8 cellular contexts compared by ENCODE assay signal in genomic region chr18:59971144-59971543, GRCh38.
DNase-seq lines count a peak whose midpoint lies in the region; ATAC-seq, FAIRE-seq and TF ChIP-seq lines count a peak whose summit lies in the region.
"Not testable (repeated sequence)": the region's sequence is repeated elsewhere in the genome, so short reads cannot be mapped to it uniquely, and the experiment has no call there.

No MANE protein-coding gene starts in this region.

- H3K27ac Mint-ChIP-seq in memory B cell: peak overlapping the region; percentile 65

- TF ChIP-seq POLR2A in GM12891 (IDR thresholded peaks at IDR 0.05; ENCODE audit: low read depth, low read length): not testable (repeated sequence)

- not testable (repeated sequence) for H3K36me3 Mint-ChIP-seq in memory B cell

- H3K4me1 Mint-ChIP-seq in memory B cell: not testable (repeated sequence)

- peak; percentile 87 for ATAC-seq in GM18909 (IDR thresholded peaks at IDR 0.05; ENCODE audit: poor library complexity, unreplicated experiment)
- ATAC-seq in GM21367 (IDR thresholded peaks at IDR 0.05; ENCODE audit: unreplicated experiment): peak; percentile 73
- peak; percentile 78 for ATAC-seq in HG02623 (IDR thresholded peaks at IDR 0.05; ENCODE audit: unreplicated experiment)
- peak; percentile 53 for ATAC-seq in HG03064 (IDR thresholded peaks at IDR 0.05; ENCODE audit: low read depth, unreplicated experiment)
- peak; percentile 72 for ATAC-seq in HG03442 (IDR thresholded peaks at IDR 0.05; ENCODE audit: unreplicated experiment)
- not testable (repeated sequence) for ATAC-seq in memory B cell (ENCODE audit: low read depth)

- not testable (repeated sequence) for H3K27me3 Mint-ChIP-seq in memory B cell

- peak overlapping the region; percentile 33 for H3K4me3 Mint-ChIP-seq in memory B cell

- not testable (repeated sequence) for H3K9me3 Mint-ChIP-seq in memory B cell

- not testable (repeated sequence) for DNase-seq in GM12891 (ENCODE audit: insufficient read length, low spot score); memory B cell (ENCODE audit: low spot score in 2 of 2)
- DNase-seq in OCI-M1 (lab: John Stamatoyannopoulos, UW): peak; percentile 69

- FAIRE-seq in GM12891 (lab: Jason Lieb, UNC): peak; percentile 81
